11 cellular contexts compared by ENCODE assay signal in genomic region chr12:31966558-31967205, GRCh38. TPM values are rescaled to one million over a fixed set of nuclear protein-coding genes. Genes with fewer than 3 reads are reported as not detected.
DNase-seq lines count a peak whose midpoint lies in the region; ATAC-seq and TF ChIP-seq lines count a peak whose summit lies in the region.
"Had no signal": no experiment of that assay in that cellular context is flagged by ENCODE, and none has a peak within 500 bp of the region (broad histone marks: within the 10 kb centered on the region; RNA-seq: fewer than 3 reads in every experiment).

No MANE protein-coding gene starts in this region.

- H3K27ac ChIP-seq in stomach (peak overlapping the region in 4 of 5 donors; percentile 0 to 31 (median 18)), brain microvascular endothelial cell (no peak overlapping the region)

- H3K4me3 Mint-ChIP-seq in activated T-cell treated with anti-CD3 and anti-CD28 coated beads, Interleukin-2, amount 50 U/mL, for 4 hours, result peak overlapping the region; percentile 93
- peak overlapping the region; percentile 5 for H3K4me3 Mint-ChIP-seq in activated T-helper 2 cell treated with anti-CD3 and anti-CD28 coated beads, Interferon-gamma antibody, Interleukin-2, Interleukin-4, amounts not matched to agents 10 μg/mL and 5 μg/mL and 100 μg/mL, durations not matched to agents 14 hours and 24 hours and 36 hours (ENCODE audit: low read depth)

- H3K4me1 ChIP-seq in stomach, result peaks cover 26 to 84% (median 43%) of the 10 kb centered on the region in 4 donors

- H3K27ac Mint-ChIP-seq in activated T-helper 2 cell treated with anti-CD3 and anti-CD28 coated beads, Interferon-gamma antibody, Interleukin-2, Interleukin-4, amounts not matched to agents 10 μg/mL and 5 μg/mL and 100 μg/mL, durations not matched to agents 14 hours and 24 hours and 36 hours, result peak overlapping the region; percentile 33

- in situ Hi-C loops in brain microvascular endothelial cell (cut with HindIII; ENCODE audit: low pct_ligation_motif_present, low sequenced_read_pairs), result no loop called here

- peaks cover 5% of the 10 kb centered on the region for H3K9me3 Mint-ChIP-seq in activated T-cell treated with anti-CD3 and anti-CD28 coated beads, Interleukin-2, amount 50 U/mL, for 4 hours
- peaks cover 33% of the 10 kb centered on the region for H3K9me3 Mint-ChIP-seq in activated T-helper 2 cell treated with anti-CD3 and anti-CD28 coated beads, Interferon-gamma antibody, Interleukin-2, Interleukin-4, amounts not matched to agents 10 μg/mL and 5 μg/mL and 100 μg/mL, durations not matched to agents 14 hours and 24 hours and 36 hours

- no peak for TF ChIP-seq EP300 in stomach (IDR thresholded peaks at IDR 0.05)

- no peak for DNase-seq in activated T-cell treated with anti-CD3 and anti-CD28 coated beads, Interleukin-2, amount 50 U/mL, for 4 hours
- no peak for DNase-seq in activated T-cell treated with anti-CD3 and anti-CD28 coated beads, Interleukin-2, amount 50 U/mL, for 1 hour
- DNase-seq in activated T-helper 2 cell treated with anti-CD3 and anti-CD28 coated beads, Interferon-gamma antibody, Interleukin-2, Interleukin-4, amounts not matched to agents 10 μg/mL and 5 μg/mL and 100 μg/mL, durations not matched to agents 14 hours and 24 hours and 36 hours (ENCODE audit: low spot score), result no peak
- DNase-seq in iPS-NIHi11 (ENCODE audit: low spot score), result peak; percentile 12
- DNase-seq in stomach, result no peak
- DNase-seq in brain microvascular endothelial cell, result no peak
- no peak for DNase-seq in lower leg skin (ENCODE audit: low spot score in 2 of 2)
- DNase-seq: NK-92 treated with Interleukin-12 subunit alpha and Interleukin-12 subunit beta, amount 100 ng/mL, for 24 hours; stimulated activated CD4-positive, alpha-beta T cell treated with anti-CD3 and anti-CD28 coated beads, Interleukin-2, amount 100 ng/mL, for 24 hours; T1000 had no signal

- H3K9me3 ChIP-seq in stomach, result no peaks in the 10 kb centered on the region

- no peak for TF ChIP-seq POLR2A in stomach (IDR thresholded peaks at IDR 0.05)
- no peak for TF ChIP-seq POLR2A in lower leg skin (IDR thresholded peaks at IDR 0.05)

- peaks cover 91% of the 10 kb centered on the region for H3K4me1 Mint-ChIP-seq in activated T-cell treated with anti-CD3 and anti-CD28 coated beads, Interleukin-2, amount 50 U/mL, for 4 hours (ENCODE audit: low read depth)
- H3K4me1 Mint-ChIP-seq in activated T-helper 2 cell treated with anti-CD3 and anti-CD28 coated beads, Interferon-gamma antibody, Interleukin-2, Interleukin-4, amounts not matched to agents 10 μg/mL and 5 μg/mL and 100 μg/mL, durations not matched to agents 14 hours and 24 hours and 36 hours (ENCODE audit: low read depth), result peaks cover 44% of the 10 kb centered on the region

- H3K4me3 ChIP-seq in stomach (peak overlapping the region in 1 of 4 donors; percentile 10), brain microvascular endothelial cell (ENCODE audit: low read depth, low read length) (no peak overlapping the region), lower leg skin (ENCODE audit: low read depth, poor library complexity, severe bottlenecking) (no peak overlapping the region)

- H3K27me3 ChIP-seq in stomach (no peaks in the 10 kb centered on the region), brain microvascular endothelial cell (replicated peaks) (no peaks in the 10 kb centered on the region)

- intact Hi-C loops in activated T-helper 2 cell treated with anti-CD3 and anti-CD28 coated beads, Interferon-gamma antibody, Interleukin-2, Interleukin-4, amounts not matched to agents 10 μg/mL and 5 μg/mL and 100 μg/mL, durations not matched to agents 14 hours and 24 hours and 36 hours (cut with micrococcal nuclease), result no loop called here
- intact Hi-C loops in stomach (cut with DNase I; ENCODE audit: low total_unique reads) (no loop called here), lower leg skin (cut with DNase I; ENCODE audit: low total_unique reads) (loop anchor here (10.0 kb wide), 1 partner anchor 302 kb away; no protein-coding TSS in a partner anchor)

- TF ChIP-seq CTCF in stomach (IDR thresholded peaks at IDR 0.05), result no peak
- TF ChIP-seq CTCF in brain microvascular endothelial cell (IDR thresholded peaks at IDR 0.05; ENCODE audit: low read depth, low read length, missing control alignments), result no peak
- no peak for TF ChIP-seq CTCF in lower leg skin (IDR thresholded peaks at IDR 0.05)

- H3K36me3 ChIP-seq in stomach (peaks cover 9 to 71% (median 56%) of the 10 kb centered on the region in 4 donors), brain microvascular endothelial cell (replicated peaks) (peaks cover 22% of the 10 kb centered on the region)

- peak; percentile 51 to 66 for ATAC-seq in activated T-cell treated with anti-CD3 and anti-CD28 coated beads, Interleukin-2, amount 50 U/mL, for 4 hours
- ATAC-seq in GM18520 (IDR thresholded peaks at IDR 0.05; ENCODE audit: unreplicated experiment), result no peak

- no peaks in the 10 kb centered on the region for H3K27me3 Mint-ChIP-seq in activated T-cell treated with anti-CD3 and anti-CD28 coated beads, Interleukin-2, amount 50 U/mL, for 4 hours (ENCODE audit: low read depth)
- H3K27me3 Mint-ChIP-seq in activated T-helper 2 cell treated with anti-CD3 and anti-CD28 coated beads, Interferon-gamma antibody, Interleukin-2, Interleukin-4, amounts not matched to agents 10 μg/mL and 5 μg/mL and 100 μg/mL, durations not matched to agents 14 hours and 24 hours and 36 hours (ENCODE audit: low read depth), result no peaks in the 10 kb centered on the region

- H3K36me3 Mint-ChIP-seq in activated T-cell treated with anti-CD3 and anti-CD28 coated beads, Interleukin-2, amount 50 U/mL, for 4 hours (ENCODE audit: insufficient read depth), result peaks cover 56% of the 10 kb centered on the region
- peaks cover 90% of the 10 kb centered on the region for H3K36me3 Mint-ChIP-seq in activated T-helper 2 cell treated with anti-CD3 and anti-CD28 coated beads, Interferon-gamma antibody, Interleukin-2, Interleukin-4, amounts not matched to agents 10 μg/mL and 5 μg/mL and 100 μg/mL, durations not matched to agents 14 hours and 24 hours and 36 hours (ENCODE audit: low read depth)

- WGBS in stomach, 5 donors, result 40 to 60% (median 55%) methylated on average over 5 of the region's 5 CpGs
- WGBS in lower leg skin, 2 donors, result 60 to 63% methylated on average over 5 of the region's 5 CpGs

RNA-seq across cellular contexts. Expression of gene RESF1, which starts 7.5 kb away (rescaled TPM):
- 10 to 100 TPM; 47.9 to 58.4 (median 49.5) TPM for total RNA-seq in activated T-cell treated with anti-CD3 and anti-CD28 coated beads, Interleukin-2, amount 50 U/mL, for 4 hours
- total RNA-seq in activated T-helper 2 cell treated with anti-CD3 and anti-CD28 coated beads, Interferon-gamma antibody, Interleukin-2, Interleukin-4, amounts not matched to agents 10 μg/mL and 5 μg/mL and 100 μg/mL, durations not matched to agents 14 hours and 24 hours and 36 hours, result 41.9 and 43.2 TPM in 2 replicates
- total RNA-seq in stomach, result 100 to 1,000 TPM in 2 of 5 donors, 10 to 100 TPM in 3; 48.1 to 255 (median 80.0) TPM
- 10 to 100 TPM; 15.4 to 32.0 (median 25.8) TPM for polyA plus RNA-seq in stomach
- 10 to 100 TPM; 41.1 to 74.9 (median 60.3) TPM for total RNA-seq in lower leg skin
